ENCODE assay signal across 8 cellular contexts in the genomic region with DNA sequence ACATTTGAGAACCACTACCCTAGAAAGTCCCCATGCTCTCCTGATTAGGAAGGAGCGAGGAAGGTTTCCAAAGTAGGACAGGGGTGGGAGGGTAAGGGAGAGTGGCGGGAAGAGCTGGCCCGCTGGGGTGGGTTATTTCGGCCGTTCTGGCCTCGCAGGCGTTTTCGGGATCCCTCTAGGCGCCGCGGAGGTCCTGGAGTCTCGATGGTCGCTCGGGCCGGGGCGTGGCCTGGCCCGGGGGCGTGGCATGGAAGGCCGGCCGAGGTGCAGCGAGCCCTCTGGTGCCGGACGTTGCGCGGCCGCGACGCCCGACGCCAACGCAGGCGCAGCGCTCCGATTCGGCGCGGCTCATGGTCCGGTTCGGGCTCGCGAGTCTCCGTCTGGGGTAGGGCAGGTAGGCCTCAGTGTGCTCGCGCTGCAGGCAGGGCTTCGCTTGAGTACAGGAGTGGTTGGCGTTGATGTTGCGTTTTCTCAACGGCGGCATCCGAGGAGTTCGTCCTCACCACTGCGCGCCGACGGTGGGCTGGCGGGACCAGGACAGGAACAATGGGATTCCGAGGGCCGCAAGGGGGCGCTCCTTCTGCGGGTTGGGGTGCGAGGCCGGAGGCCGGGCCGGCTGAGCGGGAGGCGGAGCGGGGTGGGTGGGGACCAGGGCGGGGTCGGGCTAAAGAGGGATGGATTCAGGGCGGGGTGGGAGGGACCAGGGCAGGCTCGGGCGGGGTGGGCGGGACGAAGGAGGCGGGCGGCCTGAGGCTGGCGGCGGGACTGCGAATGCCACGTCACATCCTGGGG. TPM values are rescaled to one million over a fixed set of nuclear protein-coding genes. Genes with fewer than 3 reads are reported as not detected.
DNase-seq lines count a peak whose midpoint lies in the region; ATAC-seq and TF ChIP-seq lines count a peak whose summit lies in the region.

A gene with protein sequence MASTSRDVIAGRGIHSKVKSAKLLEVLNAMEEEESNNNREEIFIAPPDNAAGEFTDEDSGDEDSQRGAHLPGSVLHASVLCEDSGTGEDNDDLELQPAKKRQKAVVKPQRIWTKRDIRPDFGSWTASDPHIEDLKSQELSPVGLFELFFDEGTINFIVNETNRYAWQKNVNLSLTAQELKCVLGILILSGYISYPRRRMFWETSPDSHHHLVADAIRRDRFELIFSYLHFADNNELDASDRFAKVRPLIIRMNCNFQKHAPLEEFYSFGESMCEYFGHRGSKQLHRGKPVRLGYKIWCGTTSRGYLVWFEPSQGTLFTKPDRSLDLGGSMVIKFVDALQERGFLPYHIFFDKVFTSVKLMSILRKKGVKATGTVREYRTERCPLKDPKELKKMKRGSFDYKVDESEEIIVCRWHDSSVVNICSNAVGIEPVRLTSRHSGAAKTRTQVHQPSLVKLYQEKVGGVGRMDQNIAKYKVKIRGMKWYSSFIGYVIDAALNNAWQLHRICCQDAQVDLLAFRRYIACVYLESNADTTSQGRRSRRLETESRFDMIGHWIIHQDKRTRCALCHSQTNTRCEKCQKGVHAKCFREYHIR (plus strand): TSS at position 287 of the 792 bp plus-strand sequence. CDS start 7,628 bp downstream, outside the sequence.

- peak within 1 kb of the TSS; percentile 90 to 98 (median 97) for H3K4me3 Mint-ChIP-seq in T-cell

- H3K27ac Mint-ChIP-seq in T-cell: peak within 1 kb of the TSS; percentile 98

- H3K27ac ChIP-seq in right cardiac atrium (ENCODE audit: low read length) (peak within 1 kb of the TSS; percentile 99), vagina (peak within 1 kb of the TSS; percentile 92)

- H3K4me1 Mint-ChIP-seq in T-cell: peaks cover 33 to 44% (median 43%) of the 10 kb centered on the region in 3 donors

- H3K36me3 Mint-ChIP-seq in T-cell: peaks cover 17% of the 10 kb centered on the region

- H3K4me1 ChIP-seq in right cardiac atrium (ENCODE audit: control insufficient read depth, insufficient read depth, low read length) (peaks cover 3% of the 10 kb centered on the region), vagina (peaks cover 15% of the 10 kb centered on the region)

- TF ChIP-seq CTCF in GM13976 (IDR thresholded peaks at IDR 0.05; ENCODE audit: borderline replicate concordance, control extremely low read depth, extremely low read depth, insufficient read depth, missing control alignments) (peak; percentile 84), vagina (IDR thresholded peaks at IDR 0.05) (peak; percentile 17 to 66 (median 43))

- H3K4me3 ChIP-seq in right cardiac atrium (ENCODE audit: low read length): peak within 1 kb of the TSS; percentile 75
- H3K4me3 ChIP-seq in vagina: peak within 1 kb of the TSS; percentile 66 to 69

- DNase-seq in GM13976 (ENCODE audit: low spot score) (peak; percentile 99), NCI-H1417 treated with DMSO at 0.1 percent for 48 hours (lab: John Stamatoyannopoulos, UW) (peak; percentile 33), T-cell (peak; percentile 83 to 97 (median 91)), amniotic stem cell (lab: John Stamatoyannopoulos, UW) (peak; percentile 91), right cardiac atrium (peak; percentile 93 to 98 (median 97)), putamen (ENCODE audit: low spot score) (peak; percentile 90), vagina (ENCODE audit: extremely low spot score in 2 of 2) (peak in 1 of 2 donors; percentile 90)

- ATAC-seq in HG02840 (IDR thresholded peaks at IDR 0.05; ENCODE audit: low FRiP score, unreplicated experiment) (peak; percentile 96), T-cell (replicated peaks in 1 of 4) (peak; percentile 84 to 87 (median 86)), right cardiac atrium (peak; percentile 97)

- WGBS in right cardiac atrium: under 1% methylated on average over 80 of the region's 80 CpGs

- H3K27me3 ChIP-seq in right cardiac atrium (ENCODE audit: control insufficient read depth, insufficient read depth) (no peaks in the 10 kb centered on the region), vagina (no peaks in the 10 kb centered on the region)

- CTCF ChIA-PET in T-cell (lab: Charles Lee): interaction anchor here (0.7 to 2.0 kb wide), 5 partner anchors 32 to 80 kb away, joined by 3 to 16 read pairs (median 5); partner anchors contain the start of genes SH3BP5L (in 1 of the 2) and ZNF692 (in 1 of the 2)

- H3K9me3 ChIP-seq in right cardiac atrium (ENCODE audit: control insufficient read depth, low read length): no peaks in the 10 kb centered on the region
- no peaks in the 10 kb centered on the region for H3K9me3 ChIP-seq in vagina

- POLR2A ChIA-PET in T-cell (lab: Charles Lee): interaction anchor here (0.6 to 1.4 kb wide), 3 partner anchors 21 to 80 kb away, joined by 3 to 8 read pairs (median 5); no protein-coding TSS in a partner anchor

- in situ Hi-C loops in GM13976 (cut with MboI; ENCODE audit: low sequenced_read_pairs, unreplicated experiment): no loop called here

- H3K9me3 Mint-ChIP-seq in T-cell: no peaks in the 10 kb centered on the region

- intact Hi-C loops in right cardiac atrium (cut with DNase I) (no loop called here), vagina (cut with DNase I) (no loop called here)

- H3K27me3 Mint-ChIP-seq in T-cell: no peaks in the 10 kb centered on the region

- peak in 1 of 2 donors; percentile 57 for TF ChIP-seq POLR2A in vagina (IDR thresholded peaks at IDR 0.05)

- H3K36me3 ChIP-seq in vagina: no peaks in the 10 kb centered on the region

RNA-seq across cellular contexts. Expression of the gene that starts here (rescaled TPM):
- total RNA-seq in T-cell (10 to 100 TPM in 3 of 5 donors, 1 to 10 TPM in 2; 5.0 to 15.8 (median 11.4) TPM), right cardiac atrium (1 to 10 TPM; 2.6 to 3.8 (median 2.7) TPM), vagina (12.5 TPM)
- 2.9 TPM for polyA plus RNA-seq in right cardiac atrium
